Comparison of ENCODE assay signal across 38 cellular contexts in the genomic region with DNA sequence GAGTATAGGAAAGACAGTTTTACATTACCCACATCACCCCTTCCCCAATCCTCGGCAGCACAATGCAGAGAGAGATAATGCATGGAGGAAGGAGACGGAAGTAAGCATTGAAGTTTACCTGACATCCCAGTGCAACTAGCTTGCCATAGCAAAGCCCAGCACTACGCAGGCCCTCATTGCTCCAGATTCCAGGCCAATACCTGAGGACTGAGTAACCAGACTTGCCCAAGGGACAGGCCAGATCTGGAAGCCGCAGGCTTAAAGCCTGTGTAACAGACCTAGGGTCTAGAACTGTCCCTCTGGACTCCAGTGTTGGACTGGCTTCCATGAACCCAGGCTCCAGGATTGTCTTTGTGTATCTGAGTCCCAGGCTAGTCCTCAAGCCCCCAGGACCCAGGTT. TPM values are rescaled to one million over a fixed set of nuclear protein-coding genes. Genes with fewer than 3 reads are reported as not detected.
"Had no signal": no experiment of that assay in that cellular context is flagged by ENCODE, and none has a peak within 500 bp of the region (broad histone marks: within the 10 kb centered on the region; RNA-seq: fewer than 3 reads in every experiment).

No MANE protein-coding gene starts in this region.

- ATAC-seq: activated naive CD4-positive, alpha-beta T cell treated with anti-CD3 and anti-CD28 coated beads, Interleukin-2, amount 50 U/mL, for 72 hours; activated naive CD8-positive, alpha-beta T cell treated with anti-CD3 and anti-CD28 coated beads, Interleukin-2, amount 50 U/mL, for 24 hours; activated T-cell treated with anti-CD3 and anti-CD28 coated beads, Interleukin-2, amount 50 U/mL, for 4 hours; activated T-cell treated with anti-CD3 and anti-CD28 coated beads, Interleukin-2, amount 50 U/mL, for 72 hours; activated T-helper 17 cell treated with anti-CD3 and anti-CD28 coated beads, Interleukin-2, amount 50 U/mL, for 72 hours; body of pancreas had no signal

- H3K4me3 ChIP-seq: adrenal gland, ascending aorta, body of pancreas, breast epithelium, cardiac muscle cell had no signal

- FAIRE-seq: astrocyte had no signal

- H3K27ac ChIP-seq: adrenal gland, ascending aorta, body of pancreas, brain microvascular endothelial cell, breast epithelium, cardiac muscle cell had no signal

- H3K4me1 ChIP-seq: adrenal gland, ascending aorta, body of pancreas, breast epithelium had no signal

- H3K9me3 ChIP-seq: adrenal gland had no signal

- DNase-seq: activated effector memory CD4-positive, alpha-beta T cell treated with anti-CD3 and anti-CD28 coated beads, Interleukin-2, amount 50 U/mL, for 16 hours; activated effector memory CD4-positive, alpha-beta T cell treated with Interleukin-2 at 50 U/mL for 16 hours; activated gamma-delta T cell; activated gamma-delta T cell treated with Interleukin-2 at 50 U/mL for 16 hours; activated naive CD4-positive, alpha-beta T cell; activated naive CD4-positive, alpha-beta T cell treated with anti-CD3 and anti-CD28 coated beads for 36 hours; activated naive CD4-positive, alpha-beta T cell treated with anti-CD3 and anti-CD28 coated beads, Interleukin-2, amount 10 ng/mL, durations not matched to agents 7 days and 5 days; activated naive CD4-positive, alpha-beta T cell treated with anti-CD3 and anti-CD28 coated beads, Interleukin-2, amount 50 U/mL, for 16 hours; activated naive CD4-positive, alpha-beta T cell treated with Interleukin-2 at 50 U/mL for 16 hours; activated naive CD8-positive, alpha-beta T cell treated with anti-CD3 and anti-CD28 coated beads for 36 hours; activated naive CD8-positive, alpha-beta T cell treated with anti-CD3 and anti-CD28 coated beads, Interleukin-2, amount 10 ng/mL, durations not matched to agents 7 days and 5 days; activated naive CD8-positive, alpha-beta T cell treated with anti-CD3 and anti-CD28 coated beads, Interleukin-2, amount 50 U/mL, for 24 hours; activated T-cell treated with anti-CD3 and anti-CD28 coated beads, Interleukin-2, amount 50 U/mL, for 1 hour; activated T-cell treated with anti-CD3 and anti-CD28 coated beads, Interleukin-2, amount 50 U/mL, for 24 hours; activated T-cell treated with anti-CD3 and anti-CD28 coated beads, Interleukin-2, amount 50 U/mL, for 4 hours; activated T-cell treated with anti-CD3 and anti-CD28 coated beads, Interleukin-2, amount 50 U/mL, for 48 hours; activated T-cell treated with anti-CD3 and anti-CD28 coated beads, Interleukin-2, amount 50 U/mL, for 72 hours; adrenal gland; amniotic stem cell; amygdala; anterior cingulate cortex; aorta; body of pancreas; brain microvascular endothelial cell; caudate nucleus; central memory CD4-positive, alpha-beta T cell; cerebellar nuclear complex had no signal

- H3K27me3 ChIP-seq: adrenal gland, ascending aorta, body of pancreas, brain microvascular endothelial cell, breast epithelium, cardiac muscle cell had no signal

- H3K36me3 ChIP-seq: adrenal gland, ascending aorta, brain microvascular endothelial cell, breast epithelium, cardiac muscle cell had no signal

RNA-seq across cellular contexts. Expression of a gene that starts 17.6 kb away (rescaled TPM):
- total RNA-seq: activated naive CD4-positive, alpha-beta T cell treated with anti-CD3 and anti-CD28 coated beads for 36 hours; activated naive CD4-positive, alpha-beta T cell treated with anti-CD3 and anti-CD28 coated beads, Interleukin-2, amount 50 U/mL, for 72 hours; activated naive CD8-positive, alpha-beta T cell treated with anti-CD3 and anti-CD28 coated beads for 36 hours; activated naive CD8-positive, alpha-beta T cell treated with anti-CD3 and anti-CD28 coated beads, Interleukin-2, amount 10 ng/mL, durations not matched to agents 7 days and 5 days; activated T-cell treated with anti-CD3 and anti-CD28 coated beads, Interleukin-2, amount 50 U/mL, for 4 hours; activated T-cell treated with anti-CD3 and anti-CD28 coated beads, Interleukin-2, amount 50 U/mL, for 72 hours; activated T-helper 1 cell treated with anti-CD3 and anti-CD28 coated beads, Interleukin-12 subunit alpha, Interleukin-12 subunit beta, Interleukin-2, Interleukin-4 antibody, amounts not matched to agents 30 ng/mL and 10 ng/mL and 1 ng/mL, durations not matched to agents 14 hours and 24 hours and 36 hours; activated T-helper 17 cell treated with anti-CD3 and anti-CD28 coated beads, Interleukin-2, amount 50 U/mL, for 72 hours; activated T-helper 2 cell treated with anti-CD3 and anti-CD28 coated beads, Interferon-gamma antibody, Interleukin-2, Interleukin-4, amounts not matched to agents 10 μg/mL and 5 μg/mL and 100 μg/mL, durations not matched to agents 14 hours and 24 hours and 36 hours; adrenal gland; aorta; ascending aorta; astrocyte; body of pancreas; cardiac muscle cell; cardiac septum; cerebellum; chondrocyte had no signal
- polyA plus RNA-seq: adrenal gland, cardiac muscle cell had no signal

RNA-seq across cellular contexts. Expression of a gene that starts 35.3 kb away (rescaled TPM):
- total RNA-seq: activated naive CD4-positive, alpha-beta T cell treated with anti-CD3 and anti-CD28 coated beads for 36 hours; activated naive CD4-positive, alpha-beta T cell treated with anti-CD3 and anti-CD28 coated beads, Interleukin-2, amount 50 U/mL, for 72 hours; activated naive CD8-positive, alpha-beta T cell treated with anti-CD3 and anti-CD28 coated beads for 36 hours; activated naive CD8-positive, alpha-beta T cell treated with anti-CD3 and anti-CD28 coated beads, Interleukin-2, amount 10 ng/mL, durations not matched to agents 7 days and 5 days; activated T-cell treated with anti-CD3 and anti-CD28 coated beads, Interleukin-2, amount 50 U/mL, for 4 hours; activated T-cell treated with anti-CD3 and anti-CD28 coated beads, Interleukin-2, amount 50 U/mL, for 72 hours; activated T-helper 1 cell treated with anti-CD3 and anti-CD28 coated beads, Interleukin-12 subunit alpha, Interleukin-12 subunit beta, Interleukin-2, Interleukin-4 antibody, amounts not matched to agents 30 ng/mL and 10 ng/mL and 1 ng/mL, durations not matched to agents 14 hours and 24 hours and 36 hours; activated T-helper 17 cell treated with anti-CD3 and anti-CD28 coated beads, Interleukin-2, amount 50 U/mL, for 72 hours; activated T-helper 2 cell treated with anti-CD3 and anti-CD28 coated beads, Interferon-gamma antibody, Interleukin-2, Interleukin-4, amounts not matched to agents 10 μg/mL and 5 μg/mL and 100 μg/mL, durations not matched to agents 14 hours and 24 hours and 36 hours; adrenal gland; aorta; astrocyte; body of pancreas; breast epithelium; cardiac muscle cell; cardiac septum; cerebellum; chondrocyte had no signal
- polyA plus RNA-seq: cardiac muscle cell had no signal

RNA-seq across cellular contexts. Expression of a gene that starts 39.3 kb away (rescaled TPM):
- total RNA-seq: activated naive CD4-positive, alpha-beta T cell treated with anti-CD3 and anti-CD28 coated beads for 36 hours; activated naive CD4-positive, alpha-beta T cell treated with anti-CD3 and anti-CD28 coated beads, Interleukin-2, amount 50 U/mL, for 72 hours; activated naive CD8-positive, alpha-beta T cell treated with anti-CD3 and anti-CD28 coated beads for 36 hours; activated naive CD8-positive, alpha-beta T cell treated with anti-CD3 and anti-CD28 coated beads, Interleukin-2, amount 10 ng/mL, durations not matched to agents 7 days and 5 days; activated T-cell treated with anti-CD3 and anti-CD28 coated beads, Interleukin-2, amount 50 U/mL, for 4 hours; activated T-cell treated with anti-CD3 and anti-CD28 coated beads, Interleukin-2, amount 50 U/mL, for 72 hours; activated T-helper 1 cell treated with anti-CD3 and anti-CD28 coated beads, Interleukin-12 subunit alpha, Interleukin-12 subunit beta, Interleukin-2, Interleukin-4 antibody, amounts not matched to agents 30 ng/mL and 10 ng/mL and 1 ng/mL, durations not matched to agents 14 hours and 24 hours and 36 hours; activated T-helper 17 cell treated with anti-CD3 and anti-CD28 coated beads, Interleukin-2, amount 50 U/mL, for 72 hours; activated T-helper 2 cell treated with anti-CD3 and anti-CD28 coated beads, Interferon-gamma antibody, Interleukin-2, Interleukin-4, amounts not matched to agents 10 μg/mL and 5 μg/mL and 100 μg/mL, durations not matched to agents 14 hours and 24 hours and 36 hours; adrenal gland; aorta; ascending aorta; astrocyte; body of pancreas; breast epithelium; cardiac muscle cell; cardiac septum; cerebellum; chondrocyte had no signal
- polyA plus RNA-seq: cardiac muscle cell had no signal
